In the genomic region with DNA sequence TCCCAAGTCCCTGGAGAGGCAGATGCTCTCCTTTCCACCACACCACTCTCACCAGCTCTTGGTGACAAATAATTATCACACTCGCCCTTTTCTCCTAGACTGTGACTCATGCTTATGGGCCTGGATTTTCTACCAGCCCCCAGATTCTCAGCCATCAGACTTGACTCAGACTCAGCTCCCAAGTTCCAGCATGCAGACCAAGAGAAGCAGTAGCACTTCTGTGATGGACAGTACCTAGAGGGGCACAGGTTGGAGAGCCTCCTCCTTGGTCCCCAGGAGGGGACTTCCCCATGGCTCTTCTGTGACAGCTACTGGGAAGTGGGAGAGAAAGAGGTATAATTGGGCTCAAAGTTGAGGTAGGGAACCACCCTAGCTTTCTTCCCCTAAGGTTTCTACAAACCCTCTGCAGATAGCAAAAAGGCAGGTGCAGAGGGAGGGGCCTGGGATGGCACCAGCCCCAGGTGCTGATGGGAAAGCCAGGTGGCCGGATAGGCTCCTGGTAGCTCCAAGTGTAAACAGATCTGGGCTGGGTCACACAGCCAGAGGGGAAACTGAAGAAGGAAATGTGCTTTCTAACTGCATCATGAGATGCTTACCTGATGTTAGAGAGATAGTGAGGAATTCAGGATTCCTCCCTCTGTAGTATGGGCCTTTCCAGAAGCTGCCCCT, we compare ENCODE assay signal across 14 cellular contexts. TPM values are rescaled to one million over a fixed set of nuclear protein-coding genes. Genes with fewer than 3 reads are reported as not detected.
DNase-seq lines count a peak whose midpoint lies in the region; ATAC-seq, FAIRE-seq and TF ChIP-seq lines count a peak whose summit lies in the region.
"Had no signal": no experiment of that assay in that cellular context is flagged by ENCODE, and none has a peak within 500 bp of the region (broad histone marks: within the 10 kb centered on the region; RNA-seq: fewer than 3 reads in every experiment).

No MANE protein-coding gene starts in this region.

- H3K27me3 ChIP-seq in small intestine (ENCODE audit: control insufficient read depth in 2 of 2, insufficient read depth in 2 of 2, low read length in 2 of 2) = no peaks in the 10 kb centered on the region
- peaks cover 5% of the 10 kb centered on the region for H3K27me3 ChIP-seq in lower lobe of right lung (ENCODE audit: low read depth)
- H3K27me3 ChIP-seq: neutrophil had no signal

- H3K9me3 ChIP-seq in small intestine (ENCODE audit: control insufficient read depth, low read depth) (no peaks in the 10 kb centered on the region), lower lobe of right lung (no peaks in the 10 kb centered on the region)
- H3K9me3 ChIP-seq: neutrophil had no signal

- DNase-seq in GM03348 (ENCODE audit: low spot score) (peak; percentile 55), NCI-H1417 (lab: John Stamatoyannopoulos, UW) (peak; percentile 55 to 72 (median 68)), SW480 (ENCODE audit: low spot score) (peak; percentile 61), small intestine (peak; percentile 37), T-helper 2 cell (no peak), lower lobe of right lung (no peak)
- DNase-seq in activated naive CD4-positive, alpha-beta T cell treated with anti-CD3 and anti-CD28 coated beads, Interleukin-2, amount 10 ng/mL, durations not matched to agents 7 days and 5 days = no peak
- DNase-seq: DMS 273 treated with DMSO at 0.1 percent for 48 hours; kidney glomerular epithelial cell; stimulated activated CD4-positive, alpha-beta T cell treated with anti-CD3 and anti-CD28 coated beads, Interleukin-1b, Interleukin-23, amount 100 ng/mL, for 48 hours had no signal

- no peaks in the 10 kb centered on the region for H3K36me3 ChIP-seq in small intestine (ENCODE audit: control insufficient read depth in 2 of 2, insufficient read depth in 2 of 2, low read length in 2 of 2)
- H3K36me3 ChIP-seq in lower lobe of right lung = no peaks in the 10 kb centered on the region
- H3K36me3 ChIP-seq: neutrophil had no signal

- CTCF ChIA-PET in activated naive CD4-positive, alpha-beta T cell treated with anti-CD3 and anti-CD28 coated beads, Interleukin-2, amount 10 ng/mL, durations not matched to agents 7 days and 5 days (lab: Charles Lee) = no interaction called here

- H3K27ac ChIP-seq in small intestine (ENCODE audit: low read depth in 1 of 2, low read length in 1 of 2) (no peak overlapping the region), lower lobe of right lung (no peak overlapping the region)
- H3K27ac ChIP-seq: neutrophil, VCaP had no signal

- H3K27me3 Mint-ChIP-seq in activated naive CD4-positive, alpha-beta T cell treated with anti-CD3 and anti-CD28 coated beads, Interleukin-2, amount 10 ng/mL, durations not matched to agents 7 days and 5 days = peaks cover 46% of the 10 kb centered on the region

- no peak overlapping the region for H3K27ac Mint-ChIP-seq in activated naive CD4-positive, alpha-beta T cell treated with anti-CD3 and anti-CD28 coated beads, Interleukin-2, amount 10 ng/mL, durations not matched to agents 7 days and 5 days

- no peak for FAIRE-seq in small intestine (lab: Jason Lieb, UNC)
- FAIRE-seq: GM18507 had no signal

- no peak overlapping the region for H3K4me3 Mint-ChIP-seq in activated naive CD4-positive, alpha-beta T cell treated with anti-CD3 and anti-CD28 coated beads, Interleukin-2, amount 10 ng/mL, durations not matched to agents 7 days and 5 days

- no peaks in the 10 kb centered on the region for H3K9me3 Mint-ChIP-seq in activated naive CD4-positive, alpha-beta T cell treated with anti-CD3 and anti-CD28 coated beads, Interleukin-2, amount 10 ng/mL, durations not matched to agents 7 days and 5 days

- no peak for ATAC-seq in lower lobe of right lung

- no peaks in the 10 kb centered on the region for H3K36me3 Mint-ChIP-seq in activated naive CD4-positive, alpha-beta T cell treated with anti-CD3 and anti-CD28 coated beads, Interleukin-2, amount 10 ng/mL, durations not matched to agents 7 days and 5 days

- intact Hi-C loops in lower lobe of right lung (cut with DNase I) = no loop called here

- H3K4me3 ChIP-seq in small intestine (ENCODE audit: low read depth in 1 of 2, low read length in 2 of 2) (no peak overlapping the region), lower lobe of right lung (no peak overlapping the region)

- TF ChIP-seq CTCF in lower lobe of right lung (IDR thresholded peaks at IDR 0.05) = no peak

- H3K4me1 ChIP-seq in small intestine (ENCODE audit: control insufficient read depth in 2 of 2, insufficient read depth in 1 of 2, low read depth in 1 of 2, low read length in 1 of 2) (peaks cover 0 to 4% of the 10 kb centered on the region in 2 donors), lower lobe of right lung (no peaks in the 10 kb centered on the region)

- WGBS in small intestine, 3 donors = 14 to 54% (median 30%) methylated on average over 2 of the region's 2 CpGs

- no peaks in the 10 kb centered on the region for H3K4me1 Mint-ChIP-seq in activated naive CD4-positive, alpha-beta T cell treated with anti-CD3 and anti-CD28 coated beads, Interleukin-2, amount 10 ng/mL, durations not matched to agents 7 days and 5 days

RNA-seq across cellular contexts. Expression of gene TCF23, which starts 4.1 kb away (rescaled TPM):
- under 1 TPM in 1 of 3 donors, not detected in 2; 0.03 TPM for polyA plus RNA-seq in small intestine
- total RNA-seq in lower lobe of right lung = 1.2 TPM
- total RNA-seq: temporal lobe had no signal

RNA-seq across cellular contexts. Expression of gene PRR30, which starts 13.7 kb away (rescaled TPM):
- not detected for polyA plus RNA-seq in small intestine
- not detected for total RNA-seq in lower lobe of right lung
- total RNA-seq: temporal lobe had no signal

RNA-seq across cellular contexts. Expression of gene PREB, which starts 18.5 kb away (rescaled TPM):
- polyA plus RNA-seq in small intestine = 10 to 100 TPM; 48.7 to 76.0 (median 52.7) TPM
- total RNA-seq in lower lobe of right lung = 37.7 TPM

RNA-seq across cellular contexts. Expression of gene ABHD1, which starts 29.3 kb away (rescaled TPM):
- polyA plus RNA-seq in small intestine = under 1 TPM in 1 of 3 donors, not detected in 2; 0.25 TPM
- total RNA-seq in lower lobe of right lung = 0.21 TPM
- total RNA-seq: temporal lobe had no signal

RNA-seq across cellular contexts. Expression of gene CGREF1, which starts 34.0 kb away (rescaled TPM):
- polyA plus RNA-seq in small intestine = 1 to 10 TPM; 3.8 to 5.2 (median 3.8) TPM
- 0.74 TPM for total RNA-seq in lower lobe of right lung

Comparison
In these comparisons a context has a peak if more than half of its experiments do, and no peak if none do; other contexts are left out.
1. DNase-seq: peak in GM03348 (single experiment), NCI-H1417 (3 of 3), SW480 (single experiment) and small intestine (single experiment); none in T-helper 2 cell (0 of 5), lower lobe of right lung (single experiment) and activated naive CD4-positive, alpha-beta T cell treated with anti-CD3 and anti-CD28 coated beads, Interleukin-2, amount 10 ng/mL, durations not matched to agents 7 days and 5 days (single experiment).